ENCODE assay signal across 8 cellular contexts in genomic region chr7:130242198-130243014, GRCh38. TPM values are rescaled to one million over a fixed set of nuclear protein-coding genes. Genes with fewer than 3 reads are reported as not detected.
A peak's percentile ranks its signal among the peaks of the same experiment; 100 is the strongest.
DNase-seq lines count a peak whose midpoint lies in the region; ATAC-seq and TF ChIP-seq lines count a peak whose summit lies in the region.

No MANE protein-coding gene starts in this region.

- TF ChIP-seq POLR2A in erythroblast (IDR thresholded peaks at IDR 0.05; ENCODE audit: low read length): no peak
- no peak for TF ChIP-seq POLR2A in suprapubic skin (IDR thresholded peaks at IDR 0.05)

- no peak overlapping the region for H3K4me2 ChIP-seq in neural cell (ENCODE audit: low read length)

- H3K27me3 ChIP-seq in Caco-2 (replicated peaks; ENCODE audit: control insufficient read depth, insufficient read depth, low read length): no peaks in the 10 kb centered on the region
- no peaks in the 10 kb centered on the region for H3K27me3 ChIP-seq in neural cell (ENCODE audit: insufficient read depth, low read depth, low read length)
- H3K27me3 ChIP-seq in suprapubic skin: no peaks in the 10 kb centered on the region

- peak; percentile 58 to 79 for DNase-seq in Caco-2
- peak; percentile 34 for DNase-seq in NCI-H774 (lab: John Stamatoyannopoulos, UW)
- DNase-seq in activated CD8-positive, alpha-beta memory T cell treated with anti-CD3 and anti-CD28 coated beads, Interleukin-2, amount 10 ng/mL, durations not matched to agents 7 days and 5 days: peak; percentile 71
- DNase-seq in erythroblast (lab: John Stamatoyannopoulos, UW): peak; percentile 38 to 57
- DNase-seq in suprapubic skin (ENCODE audit: low spot score in 2 of 2): no peak

- no peaks in the 10 kb centered on the region for H3K9me2 ChIP-seq in neural cell (ENCODE audit: insufficient read depth, low read length)

- H3K4me3 Mint-ChIP-seq in Caco-2 (ENCODE audit: unreplicated experiment): no peak overlapping the region
- H3K4me3 Mint-ChIP-seq in activated CD8-positive, alpha-beta memory T cell treated with anti-CD3 and anti-CD28 coated beads, Interleukin-2, amount 10 ng/mL, durations not matched to agents 7 days and 5 days: no peak overlapping the region

- ATAC-seq in activated CD8-positive, alpha-beta memory T cell treated with anti-CD3 and anti-CD28 coated beads, Interleukin-2, amount 10 ng/mL, durations not matched to agents 7 days and 5 days: peak; percentile 84
- no peak for ATAC-seq in HG03097 (IDR thresholded peaks at IDR 0.05; ENCODE audit: low FRiP score, unreplicated experiment)

- no peak overlapping the region for H3K27ac Mint-ChIP-seq in Caco-2 (ENCODE audit: unreplicated experiment)
- H3K27ac Mint-ChIP-seq in activated CD8-positive, alpha-beta memory T cell treated with anti-CD3 and anti-CD28 coated beads, Interleukin-2, amount 10 ng/mL, durations not matched to agents 7 days and 5 days: no peak overlapping the region

- H3K4me1 Mint-ChIP-seq in Caco-2 (ENCODE audit: low read depth, unreplicated experiment): no peaks in the 10 kb centered on the region
- peaks cover 18% of the 10 kb centered on the region for H3K4me1 Mint-ChIP-seq in activated CD8-positive, alpha-beta memory T cell treated with anti-CD3 and anti-CD28 coated beads, Interleukin-2, amount 10 ng/mL, durations not matched to agents 7 days and 5 days

- POLR2A ChIA-PET in Caco-2 (lab: Charles Lee) (no interaction called here), HEK293 (lab: Yijun Ruan, JAX) (interaction anchor here (0.6 kb wide), 1 partner anchor 8 kb away, joined by 3 read pairs; no protein-coding TSS in a partner anchor)

- no peaks in the 10 kb centered on the region for H3F3A ChIP-seq in neural cell (ENCODE audit: insufficient read depth, low read length, poor library complexity, severe bottlenecking)

- no peaks in the 10 kb centered on the region for H3K79me2 ChIP-seq in neural cell (replicated peaks; ENCODE audit: insufficient read depth, low read length)

- no peak overlapping the region for H2AFZ ChIP-seq in neural cell (ENCODE audit: low read depth, low read length)

- 46% methylated on average over 5 of the region's 5 CpGs for WGBS in suprapubic skin

- TF ChIP-seq EP300 in neural cell (conservative IDR thresholded peaks at IDR 0.05; ENCODE audit: poor library complexity, severe bottlenecking) (no peak), suprapubic skin (IDR thresholded peaks at IDR 0.05) (no peak)

- TF ChIP-seq RAD21 in neural cell (conservative IDR thresholded peaks at IDR 0.05): peak; percentile 37

- no peaks in the 10 kb centered on the region for H3K27me3 Mint-ChIP-seq in Caco-2 (ENCODE audit: insufficient read depth, unreplicated experiment)
- H3K27me3 Mint-ChIP-seq in activated CD8-positive, alpha-beta memory T cell treated with anti-CD3 and anti-CD28 coated beads, Interleukin-2, amount 10 ng/mL, durations not matched to agents 7 days and 5 days: peaks cover 20% of the 10 kb centered on the region

- H3K9me3 Mint-ChIP-seq in Caco-2 (ENCODE audit: unreplicated experiment): peaks cover 12% of the 10 kb centered on the region
- H3K9me3 Mint-ChIP-seq in activated CD8-positive, alpha-beta memory T cell treated with anti-CD3 and anti-CD28 coated beads, Interleukin-2, amount 10 ng/mL, durations not matched to agents 7 days and 5 days (ENCODE audit: low read depth): peaks cover 4% of the 10 kb centered on the region

- no TSS peak for BruUV-seq in Caco-2 (replicated peaks; lab: Mats Ljungman, UMichigan)

- H4K20me1 ChIP-seq in neural cell (ENCODE audit: insufficient read depth): no peaks in the 10 kb centered on the region

- no peak overlapping the region for H3K9ac ChIP-seq in neural cell (ENCODE audit: low read length)

- TF ChIP-seq CTCF in Caco-2 (IDR thresholded peaks at IDR 0.05; ENCODE audit: insufficient read depth in 1 of 2, low read depth in 1 of 2, low read length in 1 of 2, severe bottlenecking in 1 of 2, unreplicated experiment in 1 of 2) (peak; percentile 87 to 92), HEK293 (tag by site-specific recombination; IDR thresholded peaks at IDR 0.05) (peak; percentile 81), neural cell (IDR thresholded peaks at IDR 0.05; ENCODE audit: poor library complexity, severe bottlenecking) (peak; percentile 15), suprapubic skin (IDR thresholded peaks at IDR 0.05) (peak; percentile 58 to 72)

- H3K36me3 ChIP-seq in Caco-2 (ENCODE audit: control insufficient read depth, insufficient read depth, low read length) (no peaks in the 10 kb centered on the region), HEK293 (ENCODE audit: control insufficient read depth in 2 of 2, insufficient read depth in 1 of 2, low read length in 2 of 2) (no peaks in the 10 kb centered on the region), neural cell (ENCODE audit: insufficient read depth, low read length) (no peaks in the 10 kb centered on the region), suprapubic skin (no peaks in the 10 kb centered on the region)

- intact Hi-C loops in Caco-2 (cut with micrococcal nuclease; ENCODE audit: unreplicated experiment): loop anchor here (1.0 to 2.0 kb wide), 4 partner anchors 246 to 516 kb away; no protein-coding TSS in a partner anchor

- H3K9me3 ChIP-seq in Caco-2 (no peaks in the 10 kb centered on the region; the same call in 1 of the 2 replicates), HEK293 (ENCODE audit: control insufficient read depth, insufficient read depth, low read depth, low read length) (no peaks in the 10 kb centered on the region), neural cell (ENCODE audit: low read length) (no peaks in the 10 kb centered on the region), suprapubic skin (no peaks in the 10 kb centered on the region)

- H3K4me1 ChIP-seq in Caco-2 (no peaks in the 10 kb centered on the region), HEK293 (ENCODE audit: control insufficient read depth, insufficient read depth, low read length) (no peaks in the 10 kb centered on the region), suprapubic skin (no peaks in the 10 kb centered on the region)

- no peak overlapping the region for H3K4me3 ChIP-seq in Caco-2 (ENCODE audit: low read depth, low read length)
- no peak overlapping the region for H3K4me3 ChIP-seq in HEK293 (ENCODE audit: low read depth, low read length)
- H3K4me3 ChIP-seq in neural cell (ENCODE audit: low read length): no peak overlapping the region
- H3K4me3 ChIP-seq in suprapubic skin: no peak overlapping the region

- CTCF ChIA-PET in Caco-2 (lab: Charles Lee): no interaction called here
- CTCF ChIA-PET in HEK293 (lab: Yijun Ruan, JAX): interaction anchor here (0.6 to 2.1 kb wide), 12 partner anchors 10 to 516 kb away, joined by 3 to 11 read pairs (median 3); no protein-coding TSS in a partner anchor
- CTCF ChIA-PET in activated CD8-positive, alpha-beta memory T cell treated with anti-CD3 and anti-CD28 coated beads, Interleukin-2, amount 10 ng/mL, durations not matched to agents 7 days and 5 days (lab: Charles Lee): interaction anchor here (1.0 to 2.0 kb wide), 5 partner anchors 33 to 589 kb away, joined by 3 to 11 read pairs (median 5); partner anchors contain the start of gene KLHDC10

- no peaks in the 10 kb centered on the region for H3K36me3 Mint-ChIP-seq in Caco-2 (ENCODE audit: insufficient read depth, unreplicated experiment)
- peaks cover 7% of the 10 kb centered on the region for H3K36me3 Mint-ChIP-seq in activated CD8-positive, alpha-beta memory T cell treated with anti-CD3 and anti-CD28 coated beads, Interleukin-2, amount 10 ng/mL, durations not matched to agents 7 days and 5 days

- no peak overlapping the region for H3K27ac ChIP-seq in HEK293 (ENCODE audit: extremely low read depth, low read depth, low read length)
- H3K27ac ChIP-seq in neural cell (ENCODE audit: low read length): no peak overlapping the region
- no peak overlapping the region for H3K27ac ChIP-seq in suprapubic skin

TF ChIP-seq in HEK293, 187 proteins besides CTCF, POLR2A, EP300 and RAD21 (continues in another document):
- TF ChIP-seq SCRT2 (tag by site-specific recombination; IDR thresholded peaks at IDR 0.05) (peak; percentile 59; the same call in 1 of the 2 replicates), ZNF184 (tag by site-specific recombination; IDR thresholded peaks at IDR 0.05) (no peak), ZBTB21 (tag by site-specific recombination; IDR thresholded peaks at IDR 0.05) (0 out of 2 replicates have a peak, but pooled peaks have one; percentile 41), ZNF416 (tag by site-specific recombination; IDR thresholded peaks at IDR 0.05) (no peak)

TF ChIP-seq in neural cell, 6 proteins besides CTCF, POLR2A, EP300 and RAD21 (continues in another document):
- no peak for TF ChIP-seq MXI1 (conservative IDR thresholded peaks at IDR 0.05; ENCODE audit: poor library complexity, severe bottlenecking)
- TF ChIP-seq EZH2 (IDR thresholded peaks at IDR 0.05; ENCODE audit: borderline replicate concordance, insufficient read depth, low read length, poor library complexity, severe bottlenecking): no peak

RNA-seq across cellular contexts. Expression of gene CPA2, which starts 24.3 kb away (rescaled TPM):
- 26.1 and 27.6 TPM in 2 replicates for total RNA-seq in Caco-2 (2022)
- total RNA-seq in activated CD8-positive, alpha-beta memory T cell treated with anti-CD3 and anti-CD28 coated beads, Interleukin-2, amount 10 ng/mL, durations not matched to agents 7 days and 5 days: not detected
- 0.41 TPM in 1 of 2 replicates, not detected in the other for polyA plus RNA-seq in neural cell
- not detected in 2 replicates for polyA minus RNA-seq in neural cell
- not detected for total RNA-seq in suprapubic skin

RNA-seq across cellular contexts. Expression of gene SSMEM1, which starts 34.7 kb away (rescaled TPM):
- not detected in 2 replicates for total RNA-seq in Caco-2 (2022)
- not detected for total RNA-seq in activated CD8-positive, alpha-beta memory T cell treated with anti-CD3 and anti-CD28 coated beads, Interleukin-2, amount 10 ng/mL, durations not matched to agents 7 days and 5 days
- not detected in 2 replicates for polyA plus RNA-seq in neural cell
- polyA minus RNA-seq in neural cell: not detected in 2 replicates
- total RNA-seq in suprapubic skin: not detected

RNA-seq across cellular contexts. Expression of gene TMEM209, which starts 37.2 kb away (rescaled TPM):
- total RNA-seq in Caco-2 (2022): 32.8 and 34.5 TPM in 2 replicates
- total RNA-seq in activated CD8-positive, alpha-beta memory T cell treated with anti-CD3 and anti-CD28 coated beads, Interleukin-2, amount 10 ng/mL, durations not matched to agents 7 days and 5 days: 10 to 100 TPM; 39.5 to 44.5 TPM
- 14.6 and 20.2 TPM in 2 replicates for polyA plus RNA-seq in neural cell
- 22.4 and 27.4 TPM in 2 replicates for polyA minus RNA-seq in neural cell
- total RNA-seq in suprapubic skin: 10 to 100 TPM in 3 of 4 donors, 1 to 10 TPM in 1; 8.7 to 15.0 (median 12.6) TPM

RNA-seq across cellular contexts. Expression of gene CPA4, which starts 50.6 kb away (rescaled TPM):
- 0.59 and 0.72 TPM in 2 replicates for total RNA-seq in Caco-2 (2022)
- total RNA-seq in activated CD8-positive, alpha-beta memory T cell treated with anti-CD3 and anti-CD28 coated beads, Interleukin-2, amount 10 ng/mL, durations not matched to agents 7 days and 5 days: not detected
- 8.9 and 9.2 TPM in 2 replicates for polyA plus RNA-seq in neural cell
- 1.2 and 3.8 TPM in 2 replicates for polyA minus RNA-seq in neural cell
- 100 to 1,000 TPM in 1 of 4 donors, 10 to 100 TPM in 3; 68.7 to 116 (median 83.0) TPM for total RNA-seq in suprapubic skin

Comparison
In these comparisons a context has a peak if more than half of its experiments do, and no peak if none do; other contexts are left out.
1. DNase-seq: peak in Caco-2 (2 of 2), NCI-H774 (single experiment), activated CD8-positive, alpha-beta memory T cell treated with anti-CD3 and anti-CD28 coated beads, Interleukin-2, amount 10 ng/mL, durations not matched to agents 7 days and 5 days (single experiment) and erythroblast (2 of 2); none in suprapubic skin (0 of 2).
2. CTCF ChIP-seq: peak in every context shown above with its lines; median percentile 90 in Caco-2; 81 in HEK293; 65 in suprapubic skin; 15 in neural cell.
3. RNA of gene CPA2, which starts 24.3 kb away (total RNA-seq): 26.1 to 27.6 TPM in Caco-2; not detected in activated CD8-positive, alpha-beta memory T cell treated with anti-CD3 and anti-CD28 coated beads, Interleukin-2, amount 10 ng/mL, durations not matched to agents 7 days and 5 days and not detected in suprapubic skin; every median in the first group is over 10 times any median in the second.